Comparison of ENCODE assay signal across 7 cellular contexts in genomic region chr12:131950182-131950913, GRCh38. TPM values are rescaled to one million over a fixed set of nuclear protein-coding genes. Genes with fewer than 3 reads are reported as not detected.
DNase-seq lines count a peak whose midpoint lies in the region; ATAC-seq and TF ChIP-seq lines count a peak whose summit lies in the region.

No MANE protein-coding gene starts in this region.

- H3K27ac ChIP-seq in HCT116 (ENCODE audit: low read depth, low read length) (peak overlapping the region; percentile 68), hepatocyte (peak overlapping the region; percentile 84)

- POLR2A ChIA-PET in HCT116 (lab: Charles Lee), result no interaction called here

- H3K27me3 ChIP-seq in HCT116 (ENCODE audit: insufficient read depth, low read length) (no peaks in the 10 kb centered on the region), hepatocyte (no peaks in the 10 kb centered on the region), skeletal muscle satellite cell (ENCODE audit: control insufficient read depth, insufficient read depth, low read length) (no peaks in the 10 kb centered on the region)

- peaks cover 44% of the 10 kb centered on the region for H3K4me1 Mint-ChIP-seq in activated naive CD8-positive, alpha-beta T cell (ENCODE audit: low read depth)

- no peaks in the 10 kb centered on the region for H3K36me3 Mint-ChIP-seq in activated naive CD8-positive, alpha-beta T cell

- no peaks in the 10 kb centered on the region for H3K9me3 Mint-ChIP-seq in activated naive CD8-positive, alpha-beta T cell (ENCODE audit: low read depth)

- WGBS in hepatocyte (ENCODE audit: low lambda C conversion rate, missing lambda C conversion rate), result 3% methylated on average over 50 of the region's 79 CpGs

- TF ChIP-seq CTCF in HCT116 (IDR thresholded peaks at IDR 0.05 in 2 of 3, conservative IDR thresholded peaks at IDR 0.05 in 1 of 3; ENCODE audit: borderline replicate concordance in 1 of 3, insufficient read depth in 1 of 3, low read depth in 2 of 3, low read length in 2 of 3) (no peak), NB4 (IDR thresholded peaks at IDR 0.05; ENCODE audit: low read depth, low read length) (no peak), hepatocyte (IDR thresholded peaks at IDR 0.05; ENCODE audit: poor library complexity) (no peak)

- H3K27ac Mint-ChIP-seq in activated naive CD8-positive, alpha-beta T cell, result peak overlapping the region; percentile 70

- no peak for TF ChIP-seq RAD21 in HCT116 (IDR thresholded peaks at IDR 0.05; ENCODE audit: low read depth)

- H3K9me2 ChIP-seq in HCT116 (ENCODE audit: insufficient read depth) (no peaks in the 10 kb centered on the region), hepatocyte (replicated peaks; ENCODE audit: insufficient read depth) (no peaks in the 10 kb centered on the region)

- peaks cover 11 to 32% of the 10 kb centered on the region in 2 experiments for H3K4me1 ChIP-seq in HCT116 (ENCODE audit: control insufficient read depth in 1 of 2, insufficient read depth in 2 of 2, low read length in 2 of 2)
- H3K4me1 ChIP-seq in hepatocyte (ENCODE audit: insufficient read depth), result peaks cover 3% of the 10 kb centered on the region
- H3K4me1 ChIP-seq in skeletal muscle satellite cell (ENCODE audit: control insufficient read depth, insufficient read depth, low read length), result peaks cover 10% of the 10 kb centered on the region

- intact Hi-C loops in HCT116 (cut with micrococcal nuclease), result no loop called here

- H3K9me3 ChIP-seq in HCT116 (ENCODE audit: control insufficient read depth in 1 of 2, insufficient read depth in 1 of 2, low read depth in 1 of 2, low read length in 2 of 2) (no peaks in the 10 kb centered on the region), hepatocyte (ENCODE audit: low read depth) (no peaks in the 10 kb centered on the region), skeletal muscle satellite cell (replicated peaks; ENCODE audit: low read length) (no peaks in the 10 kb centered on the region)

- H3K4me3 ChIP-seq in HCT116 (replicated peaks in 1 of 2; ENCODE audit: low read depth in 1 of 2, low read length in 2 of 2) (peak overlapping the region; percentile 92 to 94), NB4 (ENCODE audit: low read depth, low read length) (peak overlapping the region; percentile 83), hepatocyte (peak overlapping the region; percentile 82), skeletal muscle satellite cell (ENCODE audit: low read length) (peak overlapping the region; percentile 82)

- peak overlapping the region; percentile 86 for H3K9ac ChIP-seq in HCT116 (ENCODE audit: low read length)
- peak overlapping the region; percentile 99 for H3K9ac ChIP-seq in skeletal muscle satellite cell (ENCODE audit: low read depth, low read length)

- peak; percentile 40 for ATAC-seq in GM18498 (IDR thresholded peaks at IDR 0.05; ENCODE audit: unreplicated experiment)
- ATAC-seq in HCT116, result peak; percentile 37
- ATAC-seq in HG03378 (IDR thresholded peaks at IDR 0.05; ENCODE audit: unreplicated experiment), result no peak

- TSS peak; percentile 42 for BruUV-seq in HCT116 (replicated peaks; lab: Mats Ljungman, UMichigan)

- H3K79me2 ChIP-seq in HCT116 (ENCODE audit: insufficient read depth, low read length) (peaks cover 54% of the 10 kb centered on the region), hepatocyte (peaks cover 50% of the 10 kb centered on the region)

- RAD21 ChIA-PET in HCT116 (lab: Charles Lee; ENCODE audit: low non-redundant PET in 1 of 2, low total read pairs in 2 of 2, uncharacterized antibody in 2 of 2, unreplicated experiment in 2 of 2), result interaction anchor here in 1 of 2 experiments (0.7 to 0.9 kb wide), 2 partner anchors 76 to 219 kb away, joined by 3 read pairs; no protein-coding TSS in a partner anchor

- no peaks in the 10 kb centered on the region for H3K27me3 Mint-ChIP-seq in activated naive CD8-positive, alpha-beta T cell

- DNase-seq in HCT116 (ENCODE audit: low read depth, low spot score) (no peak), NB4 (ENCODE audit: low read depth) (peak; percentile 55), hepatocyte (ENCODE audit: low spot score) (peak; percentile 60)

- H2AFZ ChIP-seq in HCT116 (ENCODE audit: low read depth, low read length, poor library complexity, severe bottlenecking), result no peak overlapping the region
- peak overlapping the region; percentile 83 for H2AFZ ChIP-seq in hepatocyte

- H4K20me1 ChIP-seq in HCT116 (ENCODE audit: insufficient read depth) (peaks cover 5% of the 10 kb centered on the region; the same call in 1 of the 2 replicates), hepatocyte (ENCODE audit: insufficient read depth, poor library complexity, severe bottlenecking) (peaks cover 28% of the 10 kb centered on the region)

- TF ChIP-seq POLR2A in HCT116 (IDR thresholded peaks at IDR 0.05; ENCODE audit: borderline replicate concordance, extremely low read depth, insufficient read depth, insufficient read length) (no peak), NB4 (IDR thresholded peaks at IDR 0.05; ENCODE audit: extremely low read depth, insufficient read length) (no peak)

- H3K4me2 ChIP-seq in HCT116 (ENCODE audit: low read length), result peak overlapping the region; percentile 95
- H3K4me2 ChIP-seq in hepatocyte, result peak overlapping the region; percentile 93
- H3K4me2 ChIP-seq in skeletal muscle satellite cell (ENCODE audit: low read length), result peak overlapping the region; percentile 88

- CTCF ChIA-PET in HCT116 (lab: Charles Lee), result interaction anchor here (0.7 to 0.8 kb wide), 2 partner anchors 8 to 63 kb away, joined by 3 read pairs; no protein-coding TSS in a partner anchor

- peak overlapping the region; percentile 90 for H3K4me3 Mint-ChIP-seq in activated naive CD8-positive, alpha-beta T cell

- no peaks in the 10 kb centered on the region for H3K36me3 ChIP-seq in HCT116 (ENCODE audit: control insufficient read depth in 1 of 2, insufficient read depth in 2 of 2, low read length in 2 of 2)
- H3K36me3 ChIP-seq in hepatocyte (replicated peaks; ENCODE audit: insufficient read depth, low read depth), result no peaks in the 10 kb centered on the region
- no peaks in the 10 kb centered on the region for H3K36me3 ChIP-seq in skeletal muscle satellite cell (ENCODE audit: insufficient read depth, low read length)

TF ChIP-seq in HCT116, 20 proteins besides CTCF, POLR2A, EP300 and RAD21:
- TF ChIP-seq EZH2phosphoT487 (IDR thresholded peaks at IDR 0.05; ENCODE audit: borderline replicate concordance) (no peak), ZFX (IDR thresholded peaks at IDR 0.05) (peak; percentile 87), JUND (IDR thresholded peaks at IDR 0.05) (no peak), SIN3A (IDR thresholded peaks at IDR 0.05; ENCODE audit: low read depth) (no peak), EZH2 (IDR thresholded peaks at IDR 0.05) (no peak)
- TF ChIP-seq, protein P1, sequence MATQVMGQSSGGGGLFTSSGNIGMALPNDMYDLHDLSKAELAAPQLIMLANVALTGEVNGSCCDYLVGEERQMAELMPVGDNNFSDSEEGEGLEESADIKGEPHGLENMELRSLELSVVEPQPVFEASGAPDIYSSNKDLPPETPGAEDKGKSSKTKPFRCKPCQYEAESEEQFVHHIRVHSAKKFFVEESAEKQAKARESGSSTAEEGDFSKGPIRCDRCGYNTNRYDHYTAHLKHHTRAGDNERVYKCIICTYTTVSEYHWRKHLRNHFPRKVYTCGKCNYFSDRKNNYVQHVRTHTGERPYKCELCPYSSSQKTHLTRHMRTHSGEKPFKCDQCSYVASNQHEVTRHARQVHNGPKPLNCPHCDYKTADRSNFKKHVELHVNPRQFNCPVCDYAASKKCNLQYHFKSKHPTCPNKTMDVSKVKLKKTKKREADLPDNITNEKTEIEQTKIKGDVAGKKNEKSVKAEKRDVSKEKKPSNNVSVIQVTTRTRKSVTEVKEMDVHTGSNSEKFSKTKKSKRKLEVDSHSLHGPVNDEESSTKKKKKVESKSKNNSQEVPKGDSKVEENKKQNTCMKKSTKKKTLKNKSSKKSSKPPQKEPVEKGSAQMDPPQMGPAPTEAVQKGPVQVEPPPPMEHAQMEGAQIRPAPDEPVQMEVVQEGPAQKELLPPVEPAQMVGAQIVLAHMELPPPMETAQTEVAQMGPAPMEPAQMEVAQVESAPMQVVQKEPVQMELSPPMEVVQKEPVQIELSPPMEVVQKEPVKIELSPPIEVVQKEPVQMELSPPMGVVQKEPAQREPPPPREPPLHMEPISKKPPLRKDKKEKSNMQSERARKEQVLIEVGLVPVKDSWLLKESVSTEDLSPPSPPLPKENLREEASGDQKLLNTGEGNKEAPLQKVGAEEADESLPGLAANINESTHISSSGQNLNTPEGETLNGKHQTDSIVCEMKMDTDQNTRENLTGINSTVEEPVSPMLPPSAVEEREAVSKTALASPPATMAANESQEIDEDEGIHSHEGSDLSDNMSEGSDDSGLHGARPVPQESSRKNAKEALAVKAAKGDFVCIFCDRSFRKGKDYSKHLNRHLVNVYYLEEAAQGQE (IDR thresholded peaks at IDR 0.05; ENCODE audit: low read depth), result no peak

RNA-seq across cellular contexts. Expression of gene EP400, which starts 0.6 kb away (rescaled TPM):
- 54.5 TPM for total RNA-seq in HCT116 (2021; ENCODE audit: unreplicated experiment)
- 27.2 and 28.2 TPM in 2 replicates for polyA plus RNA-seq in HCT116 (2012)
- 9.5 and 12.3 TPM in 2 replicates for total RNA-seq in hepatocyte
- polyA plus RNA-seq in hepatocyte, result 10.3 and 15.1 TPM in 2 replicates
- total RNA-seq in skeletal muscle satellite cell (2012; rRNA removed), result 12.4 and 13.3 TPM in 2 replicates

RNA-seq across cellular contexts. Expression of gene PUS1, which starts 21.3 kb away (rescaled TPM):
- 77.3 TPM for total RNA-seq in HCT116 (2021; ENCODE audit: unreplicated experiment)
- 46.8 and 49.7 TPM in 2 replicates for polyA plus RNA-seq in HCT116 (2012)
- total RNA-seq in hepatocyte, result 8.9 and 10.7 TPM in 2 replicates
- 10.2 and 10.6 TPM in 2 replicates for polyA plus RNA-seq in hepatocyte
- 15.9 and 21.3 TPM in 2 replicates for total RNA-seq in skeletal muscle satellite cell (2012; rRNA removed)

RNA-seq across cellular contexts. Expression of gene ULK1, which starts 55.9 kb away (rescaled TPM):
- total RNA-seq in HCT116 (2021; ENCODE audit: unreplicated experiment), result 34.2 TPM
- polyA plus RNA-seq in HCT116 (2012), result 17.4 and 24.4 TPM in 2 replicates
- total RNA-seq in hepatocyte, result 9.4 and 9.8 TPM in 2 replicates
- polyA plus RNA-seq in hepatocyte, result 11.0 and 14.8 TPM in 2 replicates
- 4.6 and 4.8 TPM in 2 replicates for total RNA-seq in skeletal muscle satellite cell (2012; rRNA removed)
